In genomic region chr15:66936115-66936863, GRCh38 we compare ENCODE assay signal across 12 cellular contexts.
DNase-seq lines count a peak whose midpoint lies in the region; ATAC-seq and TF ChIP-seq lines count a peak whose summit lies in the region.
"Had no signal": no experiment of that assay in that cellular context is flagged by ENCODE, and none has a peak within 500 bp of the region (broad histone marks: within the 10 kb centered on the region; RNA-seq: fewer than 3 reads in every experiment).

No MANE protein-coding gene starts in this region.

- 47% methylated on average over 21 to 25 of the region's 25 CpGs for WGBS in upper lobe of left lung, 2 donors

- H3K27me3 ChIP-seq in dorsolateral prefrontal cortex, result peaks cover 0 to 14% (median 0%) of the 10 kb centered on the region in 45 donors
- H3K27me3 ChIP-seq in upper lobe of left lung, result no peaks in the 10 kb centered on the region

- no peak for TF ChIP-seq EP300 in upper lobe of left lung (IDR thresholded peaks at IDR 0.05)

- intact Hi-C loops in dorsolateral prefrontal cortex (cut with DNase I), result no loop called here

- peaks cover 10% of the 10 kb centered on the region for H3K9me3 Mint-ChIP-seq in mesothelial cell of epicardium

- H3K4me3 ChIP-seq in dorsolateral prefrontal cortex (peak overlapping the region in 51 of 59 donors; percentile 0 to 57 (median 38)), upper lobe of left lung (peak overlapping the region in 3 of 4 donors; percentile 24 to 38 (median 33))

- TF ChIP-seq CTCF in dorsolateral prefrontal cortex (IDR thresholded peaks at IDR 0.05 in 54 of 56, conservative IDR thresholded peaks at IDR 0.05 in 2 of 56; ENCODE audit: low read depth in 1 of 56, partially characterized antibody in 56 of 56), result no peak
- no peak for TF ChIP-seq CTCF in mesothelial cell of epicardium (IDR thresholded peaks at IDR 0.05; ENCODE audit: unreplicated experiment)
- no peak for TF ChIP-seq CTCF in upper lobe of left lung (IDR thresholded peaks at IDR 0.05)

- DNase-seq in DMS53 (lab: John Stamatoyannopoulos, UW), result peak; percentile 34
- no peak for DNase-seq in DMS53 treated with DMSO at 0.1 percent for 48 hours (lab: John Stamatoyannopoulos, UW; ENCODE audit: unreplicated experiment)
- DNase-seq in dorsolateral prefrontal cortex, result peak in 1 of 10 donors; percentile 24
- DNase-seq in mesothelial cell of epicardium (ENCODE audit: low spot score in 2 of 2, unreplicated experiment in 2 of 2), result no peak
- DNase-seq in upper lobe of left lung, result peak in 1 of 2 donors; percentile 61
- DNase-seq in NCI-H510A treated with DMSO at 0.1 percent for 48 hours (lab: John Stamatoyannopoulos, UW), result no peak
- DNase-seq in GDM1 (lab: John Stamatoyannopoulos, UW), result no peak
- DNase-seq: NCI-H345 had no signal

- peaks cover 20% of the 10 kb centered on the region for H3K4me1 Mint-ChIP-seq in mesothelial cell of epicardium

- ATAC-seq in upper lobe of left lung (ENCODE audit: low FRiP score in 2 of 2) (peak in 1 of 2 donors; percentile 76), GM21515 (IDR thresholded peaks at IDR 0.05; ENCODE audit: unreplicated experiment) (no peak)

- H3K36me3 ChIP-seq in upper lobe of left lung, result no peaks in the 10 kb centered on the region

- no peaks in the 10 kb centered on the region for H3K9me3 ChIP-seq in upper lobe of left lung

- peak overlapping the region; percentile 54 for H3K27ac Mint-ChIP-seq in mesothelial cell of epicardium
- H3K27ac Mint-ChIP-seq: activated naive CD8-positive, alpha-beta T cell had no signal

- no peaks in the 10 kb centered on the region for H3K27me3 Mint-ChIP-seq in mesothelial cell of epicardium (ENCODE audit: low read depth)

- H3K27ac ChIP-seq in dorsolateral prefrontal cortex, result peak overlapping the region in 6 of 59 donors; percentile 4 to 62 (median 24)
- peak overlapping the region; percentile 19 to 55 (median 52) for H3K27ac ChIP-seq in upper lobe of left lung
- H3K27ac ChIP-seq: 22Rv1, HL-60 had no signal

- H3K4me3 Mint-ChIP-seq in mesothelial cell of epicardium, result peak overlapping the region; percentile 26
- H3K4me3 Mint-ChIP-seq: activated naive CD8-positive, alpha-beta T cell had no signal

- no peak for TF ChIP-seq POLR2A in upper lobe of left lung (IDR thresholded peaks at IDR 0.05)

- H3K4me1 ChIP-seq in upper lobe of left lung, result peaks cover 13 to 32% (median 20%) of the 10 kb centered on the region in 4 donors

- peaks cover 4% of the 10 kb centered on the region for H3K36me3 Mint-ChIP-seq in mesothelial cell of epicardium
- H3K36me3 Mint-ChIP-seq: activated naive CD8-positive, alpha-beta T cell had no signal
